In the genomic region with DNA sequence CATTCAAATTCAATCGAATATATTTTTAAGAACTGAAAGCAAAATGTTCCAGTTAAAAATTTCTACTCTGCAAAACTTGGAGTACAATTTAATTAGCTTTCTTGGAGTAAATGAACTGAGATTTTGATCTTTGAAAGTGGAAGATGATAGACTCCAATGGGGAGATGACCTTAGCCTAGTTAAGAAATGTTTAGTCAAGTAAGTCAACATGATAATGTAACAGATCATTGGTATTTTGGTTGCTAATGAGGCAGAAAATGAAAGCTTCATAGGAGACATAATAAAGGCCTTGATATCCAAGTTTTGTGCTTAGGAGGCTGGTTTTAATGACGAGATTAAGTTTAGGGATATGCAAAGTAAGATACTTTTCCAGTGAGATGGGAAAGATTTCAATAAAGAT, we compare ENCODE assay signal across 7 cellular contexts.
"Had no signal": no experiment of that assay in that cellular context is flagged by ENCODE, and none has a peak within 500 bp of the region (broad histone marks: within the 10 kb centered on the region; RNA-seq: fewer than 3 reads in every experiment).

No MANE protein-coding gene starts in this region.

- H3K4me3 Mint-ChIP-seq: H9, IgD-negative memory B cell had no signal

- H3K27me3 Mint-ChIP-seq: IgD-negative memory B cell had no signal

- H3K27ac ChIP-seq: GM23248 had no signal

- H3K4me3 ChIP-seq: GM23248 had no signal

- H3K36me3 Mint-ChIP-seq: IgD-negative memory B cell had no signal

- H3K27ac Mint-ChIP-seq: H9, IgD-negative memory B cell had no signal

- H2AFZ ChIP-seq: GM23248 had no signal

- H3K9me3 Mint-ChIP-seq: H9 had no signal

- H3K9ac ChIP-seq: GM23248 had no signal

- DNase-seq: GM23248, GOT3, H9, HCEC 1CT, KBM-7 had no signal

- FAIRE-seq: HTR-8/SVneo had no signal

- H3K4me1 Mint-ChIP-seq: H9, IgD-negative memory B cell had no signal
